Comparison of ENCODE assay signal across 8 cellular contexts in the genomic region with DNA sequence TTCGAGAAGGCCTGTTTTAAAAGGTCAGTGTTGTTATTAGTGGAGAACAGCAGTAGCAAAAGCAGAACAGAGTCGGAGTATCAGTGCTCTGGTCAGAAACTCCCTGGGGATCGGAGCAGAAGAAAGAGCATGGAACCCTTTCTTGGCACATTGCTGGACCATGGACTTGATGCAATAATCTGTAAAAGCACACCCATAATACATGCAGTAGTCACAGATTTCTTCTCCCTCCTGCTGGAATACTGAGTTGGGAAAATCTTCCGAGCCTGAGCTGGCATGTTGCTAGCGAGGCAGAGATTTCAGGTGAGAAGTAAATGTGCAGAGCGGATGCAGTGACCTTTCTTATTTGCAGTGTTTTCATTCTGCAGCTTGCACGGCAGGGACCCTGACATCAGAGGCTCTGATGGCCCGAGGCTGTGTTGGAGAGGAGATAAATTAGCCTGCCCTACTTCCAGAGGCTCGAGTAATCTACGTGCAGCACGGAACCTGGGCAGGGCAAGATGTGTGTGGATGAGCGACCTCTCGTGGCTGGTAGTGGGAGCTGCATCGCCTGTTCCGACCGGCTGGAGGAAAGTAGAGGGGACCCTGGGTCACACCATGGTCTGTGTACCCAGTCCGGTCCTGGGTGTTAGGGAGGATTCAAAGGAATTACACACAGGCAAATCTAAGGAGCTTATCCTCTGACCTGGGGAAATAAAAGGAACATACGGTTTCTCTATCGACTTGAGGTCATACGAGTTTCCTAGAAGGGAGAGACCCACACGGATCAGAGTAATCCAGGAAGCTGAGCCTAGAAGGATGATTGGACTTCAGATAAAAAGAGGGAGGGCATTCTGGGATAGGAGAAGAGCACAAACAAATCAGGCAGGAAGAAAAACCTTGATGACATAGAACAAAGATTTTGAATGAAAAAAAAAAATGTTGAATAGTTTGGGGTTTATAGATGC.
DNase-seq lines count a peak whose midpoint lies in the region; ATAC-seq and TF ChIP-seq lines count a peak whose summit lies in the region.

No MANE protein-coding gene starts in this region.

- DNase-seq in NCI-H1694 (lab: John Stamatoyannopoulos, UW): peak; percentile 23
- DNase-seq in WERI-Rb-1: peak; percentile 98
- peak; percentile 42 to 76 for DNase-seq in T47D (ENCODE audit: low read depth in 1 of 2, low spot score in 1 of 2)
- peak; percentile 90 for DNase-seq in iPS-NIHi7 (ENCODE audit: extremely low spot score)
- DNase-seq in stimulated activated CD4-positive, alpha-beta T cell treated with anti-CD3 and anti-CD28 coated beads, Interleukin-12 subunit alpha, Interleukin-12 subunit beta, amount 100 ng/mL, for 48 hours (ENCODE audit: low read depth in 2 of 3, low spot score in 1 of 3): peak; percentile 50 to 70 (median 52)

- no peaks in the 10 kb centered on the region for H3K9me3 ChIP-seq in WERI-Rb-1 (ENCODE audit: severe bottlenecking)

- peak; percentile 67 for ATAC-seq in HG02623 (IDR thresholded peaks at IDR 0.05; ENCODE audit: unreplicated experiment)
- no peak for ATAC-seq in GM21737 (IDR thresholded peaks at IDR 0.05; ENCODE audit: unreplicated experiment)

- H3K27ac ChIP-seq in WERI-Rb-1: no peak overlapping the region

- no peaks in the 10 kb centered on the region for H3K36me3 ChIP-seq in WERI-Rb-1

- in situ Hi-C loops in T47D (cut with HindIII; ENCODE audit: low pct_unique_long_range_greater_than_20kb, low sequenced_read_pairs): no loop called here

- peaks cover 46% of the 10 kb centered on the region for H3K27me3 ChIP-seq in WERI-Rb-1 (ENCODE audit: insufficient read depth, low read depth, severe bottlenecking)

- TF ChIP-seq CTCF in GM12873 (IDR thresholded peaks at IDR 0.05; ENCODE audit: insufficient read depth, low read depth, low read length, missing control alignments) (peak; percentile 96), WERI-Rb-1 (IDR thresholded peaks at IDR 0.05; ENCODE audit: low read depth, low read length) (peak; percentile 99)

- peak overlapping the region; percentile 11; the same call in 1 of the 2 replicates for H3K4me3 ChIP-seq in WERI-Rb-1 (ENCODE audit: low read depth, low read length)

Comparison
In these comparisons a context has a peak if more than half of its experiments do, and no peak if none do; other contexts are left out.
1. DNase-seq: peak in every context shown above with its lines; median percentile 98 in WERI-Rb-1; 90 in iPS-NIHi7; 59 in T47D; 52 in stimulated activated CD4-positive, alpha-beta T cell treated with anti-CD3 and anti-CD28 coated beads, Interleukin-12 subunit alpha, Interleukin-12 subunit beta, amount 100 ng/mL, for 48 hours; 23 in NCI-H1694.